In the genomic region with DNA sequence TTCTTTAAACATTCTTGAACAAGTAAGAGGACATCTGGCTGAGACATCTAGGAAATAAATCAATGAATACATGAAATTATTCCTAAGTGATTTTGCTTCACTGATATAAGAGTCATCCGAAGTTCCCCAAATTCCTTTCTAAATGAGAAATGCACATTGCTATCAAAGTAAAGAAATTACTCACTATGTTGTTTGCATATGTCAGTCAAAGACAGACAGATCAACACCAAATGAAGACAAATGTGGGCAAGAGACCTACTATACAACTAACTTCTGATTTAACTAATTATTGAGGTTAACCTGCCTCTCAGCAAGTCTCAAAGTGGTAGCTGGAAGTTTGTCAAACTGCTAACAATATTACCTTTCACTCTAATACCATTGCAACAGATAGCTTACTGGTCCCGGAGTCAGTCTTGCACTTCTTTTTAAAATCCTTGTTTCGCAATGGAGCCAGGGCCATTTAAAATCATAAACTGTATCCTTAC, we compare ENCODE assay signal across 17 cellular contexts. TPM values are rescaled to one million over a fixed set of nuclear protein-coding genes. Genes with fewer than 3 reads are reported as not detected.
DNase-seq lines count a peak whose midpoint lies in the region; ATAC-seq and TF ChIP-seq lines count a peak whose summit lies in the region.
"Had no signal": no experiment of that assay in that cellular context is flagged by ENCODE, and none has a peak within 500 bp of the region (broad histone marks: within the 10 kb centered on the region; RNA-seq: fewer than 3 reads in every experiment).

No MANE protein-coding gene starts in this region.

- H3K4me1 ChIP-seq in osteoblast (ENCODE audit: insufficient read depth, low read length): peaks cover 25% of the 10 kb centered on the region
- peaks cover 34% of the 10 kb centered on the region for H3K4me1 ChIP-seq in OCI-LY7 (ENCODE audit: insufficient read depth, low read length, poor library complexity, severe bottlenecking)

- H3K9me3 ChIP-seq in osteoblast (ENCODE audit: low read depth, low read length) (no peaks in the 10 kb centered on the region), OCI-LY7 (ENCODE audit: low read length) (no peaks in the 10 kb centered on the region)

- H3K27me3 Mint-ChIP-seq in activated CD4-positive, alpha-beta T cell treated with anti-CD3 and anti-CD28 coated beads, Interleukin-2, amount 10 ng/mL, durations not matched to agents 24 days and 14 days: no peaks in the 10 kb centered on the region

- H3K4me2 ChIP-seq in osteoblast (ENCODE audit: insufficient read depth, low read length): no peak overlapping the region
- no peak overlapping the region for H3K4me2 ChIP-seq in OCI-LY7 (ENCODE audit: low read length)

- no peaks in the 10 kb centered on the region for H4K20me1 ChIP-seq in osteoblast (ENCODE audit: insufficient read depth, low read length)
- 0 out of 2 replicates have a peak, but pooled peaks cover 2% of the 10 kb centered on the region for H4K20me1 ChIP-seq in OCI-LY7 (ENCODE audit: insufficient read depth, low read length)

- H3K36me3 Mint-ChIP-seq in activated CD4-positive, alpha-beta T cell treated with anti-CD3 and anti-CD28 coated beads, Interleukin-2, amount 10 ng/mL, durations not matched to agents 24 days and 14 days (ENCODE audit: low read depth): peaks cover 68% of the 10 kb centered on the region

- peak overlapping the region; percentile 34 for H3K27ac ChIP-seq in osteoblast (ENCODE audit: low read depth, low read length)
- H3K27ac ChIP-seq in OCI-LY7 (ENCODE audit: low read depth, low read length, poor library complexity, severe bottlenecking): no peak overlapping the region
- H3K27ac ChIP-seq: dorsolateral prefrontal cortex had no signal

- peak overlapping the region; percentile 7 for H3K27ac Mint-ChIP-seq in activated CD4-positive, alpha-beta T cell treated with anti-CD3 and anti-CD28 coated beads, Interleukin-2, amount 10 ng/mL, durations not matched to agents 24 days and 14 days
- H3K27ac Mint-ChIP-seq: WTC11 had no signal

- H3K79me2 ChIP-seq in osteoblast (ENCODE audit: insufficient read depth, low read length): peaks cover 13% of the 10 kb centered on the region
- H3K79me2 ChIP-seq in OCI-LY7 (ENCODE audit: insufficient read depth, low read depth, low read length): no peaks in the 10 kb centered on the region; the same call in 1 of the 2 replicates

- POLR2A ChIA-PET in OCI-LY7 (lab: Charles Lee): interaction anchor here (0.5 to 4.3 kb wide), 5 partner anchors 8 to 620 kb away, joined by 3 to 27 read pairs (median 3); no protein-coding TSS in a partner anchor

- H3K4me3 ChIP-seq in osteoblast (ENCODE audit: insufficient read depth, low read length) (no peak overlapping the region), OCI-LY7 (ENCODE audit: low read depth, low read length, poor library complexity, severe bottlenecking) (no peak overlapping the region)
- H3K4me3 ChIP-seq: dorsolateral prefrontal cortex, lung had no signal

- H3K36me3 ChIP-seq in osteoblast (ENCODE audit: insufficient read depth, low read length): peaks cover 74% of the 10 kb centered on the region
- H3K36me3 ChIP-seq in OCI-LY7 (ENCODE audit: insufficient read depth, low read length): peaks cover 92% of the 10 kb centered on the region

- H3K4me3 Mint-ChIP-seq in activated CD4-positive, alpha-beta T cell treated with anti-CD3 and anti-CD28 coated beads, Interleukin-2, amount 10 ng/mL, durations not matched to agents 24 days and 14 days: no peak overlapping the region
- H3K4me3 Mint-ChIP-seq: WTC11 had no signal

- no TSS peak for BruUV-seq in OCI-LY7 (replicated peaks; lab: Mats Ljungman, UMichigan)

- no peaks in the 10 kb centered on the region for H3K9me2 ChIP-seq in OCI-LY7 (ENCODE audit: insufficient read depth, low read length)

- peak; percentile 34 for ATAC-seq in HG03432 (IDR thresholded peaks at IDR 0.05; ENCODE audit: unreplicated experiment)
- ATAC-seq: WTC11 had no signal

- TF ChIP-seq POLR2A in erythroblast (IDR thresholded peaks at IDR 0.05; ENCODE audit: low read length): no peak

- CTCF ChIA-PET in OCI-LY7 (lab: Charles Lee; ENCODE audit: unreplicated experiment): no interaction called here

- H3K9me3 Mint-ChIP-seq in activated CD4-positive, alpha-beta T cell treated with anti-CD3 and anti-CD28 coated beads, Interleukin-2, amount 10 ng/mL, durations not matched to agents 24 days and 14 days: no peaks in the 10 kb centered on the region
- H3K9me3 Mint-ChIP-seq: WTC11 had no signal

- peaks cover 45% of the 10 kb centered on the region for H3K4me1 Mint-ChIP-seq in activated CD4-positive, alpha-beta T cell treated with anti-CD3 and anti-CD28 coated beads, Interleukin-2, amount 10 ng/mL, durations not matched to agents 24 days and 14 days

- intact Hi-C loops in activated CD4-positive, alpha-beta T cell treated with anti-CD3 and anti-CD28 coated beads, Interleukin-2, amount 10 ng/mL, durations not matched to agents 24 days and 14 days (cut with micrococcal nuclease): no loop called here
- intact Hi-C loops in OCI-LY7 (cut with micrococcal nuclease; ENCODE audit: unreplicated experiment): no loop called here

- no peaks in the 10 kb centered on the region for H3K27me3 ChIP-seq in osteoblast (ENCODE audit: insufficient read depth, low read length)
- H3K27me3 ChIP-seq: dorsolateral prefrontal cortex had no signal

- no peak for DNase-seq in activated CD4-positive, alpha-beta T cell treated with anti-CD3 and anti-CD28 coated beads, Interleukin-2, amount 10 ng/mL, durations not matched to agents 24 days and 14 days
- DNase-seq in activated CD4-positive, alpha-beta T cell treated with anti-CD3 and anti-CD28 coated beads, Interleukin-2, amount 50 U/mL, for 1 hour: no peak
- peak; percentile 36 for DNase-seq in astrocyte of the hippocampus (ENCODE audit: low read depth, low spot score)
- no peak for DNase-seq in osteoblast (ENCODE audit: insufficient read length, low spot score, missing footprints)
- no peak for DNase-seq in OCI-LY7 (ENCODE audit: low spot score)
- no peak for DNase-seq in erythroblast (lab: John Stamatoyannopoulos, UW)
- no peak for DNase-seq in medulla oblongata (ENCODE audit: extremely low spot score)
- DNase-seq: activated naive CD4-positive, alpha-beta T cell; dorsolateral prefrontal cortex; H7; head of caudate nucleus; Kasumi-1; SHP77 treated with DMSO at 0.1 percent for 48 hours; stimulated activated CD4-positive, alpha-beta T cell treated with anti-CD3 and anti-CD28 coated beads, Interleukin-2, amount 100 ng/mL, for 48 hours had no signal

- no peak for TF ChIP-seq CTCF in osteoblast (IDR thresholded peaks at IDR 0.05; ENCODE audit: extremely low read depth, low read depth, low read length)
- no peak for TF ChIP-seq CTCF in OCI-LY7 (conservative IDR thresholded peaks at IDR 0.05; ENCODE audit: low read length)

- H2AFZ ChIP-seq in osteoblast (ENCODE audit: low read length): no peak overlapping the region
- no peak overlapping the region for H2AFZ ChIP-seq in OCI-LY7 (ENCODE audit: low read length)

RNA-seq across cellular contexts. Expression of a gene that starts 13.2 kb away (rescaled TPM):
- 38.9 and 39.7 TPM in 2 replicates for total RNA-seq in activated CD4-positive, alpha-beta T cell treated with anti-CD3 and anti-CD28 coated beads, Interleukin-2, amount 10 ng/mL, durations not matched to agents 24 days and 14 days
- total RNA-seq in osteoblast (39.8 and 46.9 TPM in 2 replicates), OCI-LY7 (2022) (43.4 and 45.9 TPM in 2 replicates)
- 29.2 and 44.4 TPM in 2 replicates for total RNA-seq in OCI-LY7 (2014; rRNA removed; shearing (Covaris generic))

RNA-seq across cellular contexts. Expression of a gene that starts 58.7 kb away (rescaled TPM):
- total RNA-seq in activated CD4-positive, alpha-beta T cell treated with anti-CD3 and anti-CD28 coated beads, Interleukin-2, amount 10 ng/mL, durations not matched to agents 24 days and 14 days: 29.4 and 30.1 TPM in 2 replicates
- total RNA-seq in osteoblast (33.6 and 34.7 TPM in 2 replicates), OCI-LY7 (2022) (24.0 and 26.1 TPM in 2 replicates)
- 20.6 and 21.8 TPM in 2 replicates for total RNA-seq in OCI-LY7 (2014; rRNA removed; shearing (Covaris generic))
